In genomic region chr9:113410207-113411158, GRCh38 we compare ENCODE assay signal across 8 cellular contexts. TPM values are rescaled to one million over a fixed set of nuclear protein-coding genes. Genes with fewer than 3 reads are reported as not detected.
DNase-seq lines count a peak whose midpoint lies in the region; ATAC-seq, FAIRE-seq and TF ChIP-seq lines count a peak whose summit lies in the region.

C9orf43 (plus strand) TSS chr9:113410747; CDS start chr9:113413494, 2,747 bp downstream.
POLE3 (minus strand) TSS chr9:113410675; CDS start chr9:113410293, 382 bp downstream.

- peaks cover 9% of the 10 kb centered on the region for H3K36me3 ChIP-seq in astrocyte (ENCODE audit: insufficient read depth, low read length)
- peaks cover 6% of the 10 kb centered on the region for H3K36me3 ChIP-seq in rectal smooth muscle tissue (ENCODE audit: control insufficient read depth, insufficient read depth, low read length)
- no peaks in the 10 kb centered on the region for H3K36me3 ChIP-seq in aorta (ENCODE audit: control insufficient read depth in 1 of 2, insufficient read depth in 2 of 2, low read length in 1 of 2)

- peak; percentile 93 for ATAC-seq in GM18505 (IDR thresholded peaks at IDR 0.05; ENCODE audit: unreplicated experiment)
- peak; percentile 87 for ATAC-seq in HG02970 (IDR thresholded peaks at IDR 0.05; ENCODE audit: low FRiP score, unreplicated experiment)
- ATAC-seq in aorta (ENCODE audit: low FRiP score) = peak; percentile 99

- peak; percentile 82 for TF ChIP-seq POLR2A in GM18505 (IDR thresholded peaks at IDR 0.05; ENCODE audit: borderline replicate concordance, extremely low read depth, insufficient read depth, insufficient read length)

- H3K27ac Mint-ChIP-seq in T-helper 2 cell treated with Interferon-gamma antibody and Interleukin-4, amounts not matched to agents 5 μg/mL and 100 μg/mL, for 36 hours = peak within 1 kb of the TSS; percentile 100
- H3K27ac Mint-ChIP-seq in astrocyte (ENCODE audit: unreplicated experiment) = peak within 1 kb of the TSS; percentile 100

- H3K27ac ChIP-seq in astrocyte (ENCODE audit: low read depth, low read length) (peak within 1 kb of the TSS; percentile 97), rectal smooth muscle tissue (ENCODE audit: low read depth, low read length) (peak within 1 kb of the TSS; percentile 99), aorta (ENCODE audit: low read depth in 1 of 2, low read length in 2 of 2) (peak within 1 kb of the TSS in 1 of 2 donors; percentile 72)

- peaks cover 28% of the 10 kb centered on the region for H3K79me2 ChIP-seq in astrocyte (ENCODE audit: insufficient read depth, low read length)

- H3K4me1 ChIP-seq in astrocyte (ENCODE audit: insufficient read depth, low read length) (peaks cover 5% of the 10 kb centered on the region), rectal smooth muscle tissue (ENCODE audit: control insufficient read depth, insufficient read depth, low read length) (peaks cover 5% of the 10 kb centered on the region), aorta (ENCODE audit: control insufficient read depth in 1 of 2, insufficient read depth in 2 of 2, low read length in 2 of 2) (no peaks in the 10 kb centered on the region)

- H3K4me3 ChIP-seq in astrocyte (ENCODE audit: insufficient read depth, low read depth, low read length) (peak within 1 kb of the TSS; percentile 88), rectal smooth muscle tissue (ENCODE audit: low read length) (peak within 1 kb of the TSS; percentile 93), aorta (ENCODE audit: low read length in 2 of 2) (peak within 1 kb of the TSS; percentile 60 to 82)

- H3K9me3 Mint-ChIP-seq in T-helper 2 cell treated with Interferon-gamma antibody and Interleukin-4, amounts not matched to agents 5 μg/mL and 100 μg/mL, for 36 hours = no peaks in the 10 kb centered on the region
- no peaks in the 10 kb centered on the region for H3K9me3 Mint-ChIP-seq in astrocyte (ENCODE audit: unreplicated experiment)

- peaks cover 6% of the 10 kb centered on the region for H4K20me1 ChIP-seq in astrocyte (ENCODE audit: insufficient read depth, low read length)

- peak within 1 kb of the TSS; percentile 91 for H2AFZ ChIP-seq in astrocyte (ENCODE audit: low read depth, low read length)

- H3K36me3 Mint-ChIP-seq in T-helper 2 cell treated with Interferon-gamma antibody and Interleukin-4, amounts not matched to agents 5 μg/mL and 100 μg/mL, for 36 hours (ENCODE audit: low read depth) = peaks cover 32% of the 10 kb centered on the region
- peaks cover 2% of the 10 kb centered on the region for H3K36me3 Mint-ChIP-seq in astrocyte (ENCODE audit: low read depth, unreplicated experiment)

- 0 to 1% methylated on average over 71 to 72 of the region's 72 CpGs for WGBS in aorta, 2 donors

- FAIRE-seq in astrocyte (lab: Jason Lieb, UNC) = no peak

- no peak for TF ChIP-seq CTCF in astrocyte (IDR thresholded peaks at IDR 0.05; ENCODE audit: insufficient read depth, low read depth, low read length)

- DNase-seq in NCI-H187 treated with DMSO at 0.1 percent for 48 hours (lab: John Stamatoyannopoulos, UW) = peak; percentile 50
- peak; percentile 97 for DNase-seq in T-helper 2 cell treated with Interferon-gamma antibody and Interleukin-4, amounts not matched to agents 5 μg/mL and 100 μg/mL, for 36 hours (ENCODE audit: low spot score)
- DNase-seq in astrocyte (ENCODE audit: low read depth) = peak; percentile 91
- peak; percentile 93 for DNase-seq in hepatic stellate cell (ENCODE audit: low spot score)
- DNase-seq in aorta = peak; percentile 97 to 98

- H3K27me3 ChIP-seq in astrocyte (ENCODE audit: insufficient read depth, low read length) (no peaks in the 10 kb centered on the region), rectal smooth muscle tissue (ENCODE audit: control insufficient read depth, insufficient read depth, low read length) (no peaks in the 10 kb centered on the region), aorta (ENCODE audit: control insufficient read depth in 1 of 2, insufficient read depth in 2 of 2, low read length in 1 of 2) (no peaks in the 10 kb centered on the region)

- peaks cover 18% of the 10 kb centered on the region for H3K4me1 Mint-ChIP-seq in T-helper 2 cell treated with Interferon-gamma antibody and Interleukin-4, amounts not matched to agents 5 μg/mL and 100 μg/mL, for 36 hours (ENCODE audit: low read depth)
- H3K4me1 Mint-ChIP-seq in astrocyte (ENCODE audit: low read depth, unreplicated experiment) = peaks cover 7% of the 10 kb centered on the region

- peak within 1 kb of the TSS; percentile 96 for H3K9ac ChIP-seq in astrocyte (ENCODE audit: low read length)
- H3K9ac ChIP-seq in rectal smooth muscle tissue (ENCODE audit: low read length) = peak within 1 kb of the TSS; percentile 95

- H3K4me2 ChIP-seq in astrocyte (ENCODE audit: low read length) = peak within 1 kb of the TSS; percentile 93

- intact Hi-C loops in aorta (cut with DNase I) = no loop called here

- H3K9me3 ChIP-seq in astrocyte (ENCODE audit: insufficient read depth, low read depth, low read length) = no peaks in the 10 kb centered on the region
- H3K9me3 ChIP-seq in aorta (ENCODE audit: control insufficient read depth, low read length) = no peaks in the 10 kb centered on the region

- peak within 1 kb of the TSS; percentile 98 for H3K4me3 Mint-ChIP-seq in T-helper 2 cell treated with Interferon-gamma antibody and Interleukin-4, amounts not matched to agents 5 μg/mL and 100 μg/mL, for 36 hours
- peak within 1 kb of the TSS; percentile 98 for H3K4me3 Mint-ChIP-seq in astrocyte (ENCODE audit: unreplicated experiment)

- no peaks in the 10 kb centered on the region for H3K27me3 Mint-ChIP-seq in T-helper 2 cell treated with Interferon-gamma antibody and Interleukin-4, amounts not matched to agents 5 μg/mL and 100 μg/mL, for 36 hours (ENCODE audit: low read depth)
- H3K27me3 Mint-ChIP-seq in astrocyte (ENCODE audit: low read depth, unreplicated experiment) = no peaks in the 10 kb centered on the region

RNA-seq across cellular contexts. Expression of gene C9orf43, which starts in this region (rescaled TPM):
- total RNA-seq in astrocyte (0.65 and 0.66 TPM in 2 replicates), aorta (under 1 TPM in 1 of 2 donors, not detected in 1; 0.18 TPM)
- polyA plus RNA-seq in aorta = not detected

RNA-seq across cellular contexts. Expression of gene POLE3, which starts in this region (rescaled TPM):
- total RNA-seq in astrocyte = 36.6 and 37.4 TPM in 2 replicates
- total RNA-seq in aorta = 10 to 100 TPM; 23.1 to 25.2 TPM
- polyA plus RNA-seq in aorta = 10 to 100 TPM; 26.1 to 35.2 TPM
